ENCODE assay signal across 27 cellular contexts in genomic region chr15:27648359-27648758, GRCh38.
"Had no signal": no experiment of that assay in that cellular context is flagged by ENCODE, and none has a peak within 500 bp of the region (broad histone marks: within the 10 kb centered on the region; RNA-seq: fewer than 3 reads in every experiment).

No MANE protein-coding gene starts in this region.

- H3K36me3 ChIP-seq: ascending aorta, Peyer's patch, SJCRH30 had no signal

- H3K4me3 Mint-ChIP-seq: activated CD8-positive, alpha-beta T cell treated with anti-CD3 and anti-CD28 coated beads, Interleukin-2, amount 10 ng/mL, durations not matched to agents 7 days and 5 days; activated naive CD8-positive, alpha-beta T cell treated with anti-CD3 and anti-CD28 coated beads, Interleukin-2, amount 50 U/mL, for 24 hours; T-helper 1 cell treated with Interleukin-12 subunit alpha and Interleukin-12 subunit beta and Interleukin-4 antibody, amounts not matched to agents 30 μg/mL and 1 μg/mL, for 36 hours had no signal

- H3K9me3 ChIP-seq: ascending aorta, body of pancreas, Peyer's patch, SJCRH30 had no signal

- FAIRE-seq: bronchial epithelial cell had no signal

- H3K27me3 Mint-ChIP-seq: activated naive CD8-positive, alpha-beta T cell treated with anti-CD3 and anti-CD28 coated beads, Interleukin-2, amount 50 U/mL, for 24 hours had no signal

- ATAC-seq: activated CD4-positive, CD25-positive, alpha-beta regulatory T cell treated with anti-CD3 and anti-CD28 coated beads, Interleukin-2, amount 50 U/mL, for 24 hours; activated CD8-positive, alpha-beta T cell treated with anti-CD3 and anti-CD28 coated beads, Interleukin-2, amount 10 ng/mL, durations not matched to agents 7 days and 5 days; activated naive CD4-positive, alpha-beta T cell treated with anti-CD3 and anti-CD28 coated beads, Interleukin-2, amount 50 U/mL, for 72 hours; activated naive CD8-positive, alpha-beta T cell treated with anti-CD3 and anti-CD28 coated beads, Interleukin-2, amount 50 U/mL, for 24 hours; body of pancreas had no signal

- H3K27me3 ChIP-seq: ascending aorta, body of pancreas, Peyer's patch, SJCRH30 had no signal

- H3K36me3 Mint-ChIP-seq: activated naive CD4-positive, alpha-beta T cell treated with anti-CD3 and anti-CD28 coated beads, Interleukin-2, amount 50 U/mL, for 72 hours had no signal

- H3K4me3 ChIP-seq: ascending aorta, body of pancreas, Peyer's patch, SJCRH30 had no signal

- H3K27ac ChIP-seq: ascending aorta, body of pancreas, KMS-11, Peyer's patch, RWPE1, SJCRH30 had no signal

- H3K27ac Mint-ChIP-seq: activated CD8-positive, alpha-beta T cell treated with anti-CD3 and anti-CD28 coated beads, Interleukin-2, amount 10 ng/mL, durations not matched to agents 7 days and 5 days; activated naive CD4-positive, alpha-beta T cell treated with anti-CD3 and anti-CD28 coated beads, Interleukin-2, amount 50 U/mL, for 72 hours; activated naive CD8-positive, alpha-beta T cell treated with anti-CD3 and anti-CD28 coated beads, Interleukin-2, amount 50 U/mL, for 24 hours; T-helper 1 cell treated with Interleukin-12 subunit alpha and Interleukin-12 subunit beta and Interleukin-4 antibody, amounts not matched to agents 30 μg/mL and 1 μg/mL, for 36 hours had no signal

- H3K4me1 Mint-ChIP-seq: activated naive CD8-positive, alpha-beta T cell treated with anti-CD3 and anti-CD28 coated beads, Interleukin-2, amount 50 U/mL, for 24 hours had no signal

- H3K4me1 ChIP-seq: ascending aorta, body of pancreas, Peyer's patch, SJCRH30 had no signal

- H3K9ac ChIP-seq: KMS-11 had no signal

- H3K4me2 ChIP-seq: KMS-11 had no signal

- DNase-seq: activated CD4-positive, alpha-beta T cell treated with anti-CD3 and anti-CD28 coated beads for 4 hours; activated CD8-positive, alpha-beta memory T cell treated with anti-CD3 and anti-CD28 coated beads, Interleukin-2, amount 50 U/mL, for 48 hours; activated CD8-positive, alpha-beta T cell treated with anti-CD3 and anti-CD28 coated beads, Interleukin-2, amount 10 ng/mL, durations not matched to agents 7 days and 5 days; activated effector memory CD4-positive, alpha-beta T cell treated with anti-CD3 and anti-CD28 coated beads, Interleukin-2, amount 50 U/mL, for 16 hours; activated naive CD4-positive, alpha-beta T cell treated with Interleukin-2 at 50 U/mL for 16 hours; activated naive CD8-positive, alpha-beta T cell treated with anti-CD3 and anti-CD28 coated beads, Interleukin-2, amount 50 U/mL, for 24 hours; activated T-cell treated with anti-CD3 and anti-CD28 coated beads, Interleukin-2, amount 50 U/mL, for 1 hour; amniotic stem cell; body of pancreas; central memory CD4-positive, alpha-beta T cell; cortex of kidney; MV-4-11; NCI-H1105; NCI-H1436 treated with DMSO at 0.1 percent for 48 hours; NCI-H1930; NCI-H2171 treated with DMSO at 0.1 percent for 48 hours; NCI-H226; Peyer's patch; Right ventricle myocardium superior had no signal
